Comparison of ENCODE assay signal across 7 cellular contexts in genomic region chr9:23698161-23698560, GRCh38.
"Had no signal": no experiment of that assay in that cellular context is flagged by ENCODE, and none has a peak within 500 bp of the region (broad histone marks: within the 10 kb centered on the region; RNA-seq: fewer than 3 reads in every experiment).

No MANE protein-coding gene starts in this region.

- DNase-seq: IMR-90, KBM-7, KG1 had no signal

- H3K4me3 Mint-ChIP-seq: IgD-negative memory B cell had no signal

- H3K27ac Mint-ChIP-seq: IgD-negative memory B cell had no signal

- H3K4me3 ChIP-seq: K562 had no signal

- ATAC-seq: HepG2, K562 had no signal

- H3K4me1 Mint-ChIP-seq: IgD-negative memory B cell had no signal

- H3K27ac ChIP-seq: HL-60 had no signal

- H3K36me3 Mint-ChIP-seq: IgD-negative memory B cell had no signal

- H3K27me3 Mint-ChIP-seq: IgD-negative memory B cell had no signal
